9 cellular contexts compared by ENCODE assay signal in the genomic region with DNA sequence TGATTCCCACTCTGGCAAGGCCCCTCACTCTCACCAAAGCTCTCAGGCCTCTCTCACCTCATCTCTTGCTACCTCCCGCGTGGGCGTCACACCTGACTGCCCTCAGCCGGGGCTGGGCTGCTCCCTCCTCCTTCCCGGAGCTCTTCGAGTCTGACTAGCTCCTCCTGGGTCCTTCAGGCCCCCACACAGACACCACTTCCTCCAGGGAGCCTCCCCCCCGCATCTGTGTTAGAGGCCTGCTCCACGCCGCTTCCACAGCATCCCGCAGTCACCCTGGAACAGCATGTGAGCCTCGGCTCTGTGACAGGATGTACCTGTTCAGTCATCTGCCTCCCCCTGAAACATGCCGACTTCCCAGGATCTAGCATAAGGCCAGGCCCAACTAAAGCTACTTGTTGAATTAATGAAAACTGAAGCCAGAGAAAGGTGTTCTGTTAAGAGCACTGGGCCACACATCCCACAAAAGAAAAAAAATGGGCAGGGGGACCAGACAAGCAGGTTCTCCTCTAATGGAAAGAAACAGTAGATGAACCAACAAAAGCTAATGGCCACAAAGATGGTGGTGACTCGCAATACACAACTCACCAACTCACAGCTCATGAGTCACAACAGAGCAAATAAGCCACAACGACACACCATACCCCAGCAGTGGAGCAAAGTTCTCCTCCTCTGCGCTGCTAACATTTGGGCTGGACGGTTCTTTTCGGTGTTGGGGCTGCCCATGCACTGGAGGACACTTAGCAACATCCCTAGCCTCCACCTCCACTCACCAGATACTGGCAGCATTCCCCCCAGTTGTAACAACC. TPM values are rescaled to one million over a fixed set of nuclear protein-coding genes. Genes with fewer than 3 reads are reported as not detected.
DNase-seq lines count a peak whose midpoint lies in the region; ATAC-seq and TF ChIP-seq lines count a peak whose summit lies in the region.
"Had no signal": no experiment of that assay in that cellular context is flagged by ENCODE, and none has a peak within 500 bp of the region (broad histone marks: within the 10 kb centered on the region; RNA-seq: fewer than 3 reads in every experiment).

No MANE protein-coding gene starts in this region.

- no peak for DNase-seq in Caco-2
- peak; percentile 50 for DNase-seq in LHCN-M2 (ENCODE audit: low read depth)
- DNase-seq in activated T-cell treated with anti-CD3 and anti-CD28 coated beads, Interleukin-2, amount 50 U/mL, for 1 hour: peak; percentile 48
- peak; percentile 31 to 37 (median 34) for DNase-seq in immature natural killer cell
- peak; percentile 32 to 71 for DNase-seq in stimulated activated effector memory CD8-positive, alpha-beta T cell treated with anti-CD3 and anti-CD28 coated beads, Interleukin-12 subunit alpha, Interleukin-12 subunit beta, amount 100 ng/mL, for 72 hours (ENCODE audit: low spot score in 2 of 2)
- no peak for DNase-seq in DMS114 treated with DMSO at 0.1 percent for 48 hours (lab: John Stamatoyannopoulos, UW; ENCODE audit: unreplicated experiment)
- no peak for DNase-seq in ascending aorta (ENCODE audit: low spot score in 2 of 2)
- DNase-seq in cerebellar nuclear complex (lab: John Stamatoyannopoulos, UW): no peak

- no peaks in the 10 kb centered on the region for H3K9me3 Mint-ChIP-seq in Caco-2 (ENCODE audit: unreplicated experiment)
- no peaks in the 10 kb centered on the region for H3K9me3 Mint-ChIP-seq in immature natural killer cell
- no peaks in the 10 kb centered on the region for H3K9me3 Mint-ChIP-seq in stimulated activated effector memory CD8-positive, alpha-beta T cell treated with anti-CD3 and anti-CD28 coated beads, Interleukin-12 subunit alpha, Interleukin-12 subunit beta, amount 100 ng/mL, for 72 hours

- no TSS peak for BruUV-seq in Caco-2 (replicated peaks; lab: Mats Ljungman, UMichigan)

- CTCF ChIA-PET in Caco-2 (lab: Charles Lee): no interaction called here

- H3K27ac Mint-ChIP-seq in Caco-2 (ENCODE audit: unreplicated experiment) (peak overlapping the region; percentile 53), immature natural killer cell (peak overlapping the region; percentile 96 to 99 (median 99))
- H3K27ac Mint-ChIP-seq in stimulated activated effector memory CD8-positive, alpha-beta T cell treated with anti-CD3 and anti-CD28 coated beads, Interleukin-12 subunit alpha, Interleukin-12 subunit beta, amount 100 ng/mL, for 72 hours: peak overlapping the region; percentile 99

- H3K27ac ChIP-seq in ascending aorta: peak overlapping the region in 1 of 2 donors; percentile 26

- ATAC-seq in stimulated activated effector memory CD8-positive, alpha-beta T cell treated with anti-CD3 and anti-CD28 coated beads, Interleukin-12 subunit alpha, Interleukin-12 subunit beta, amount 100 ng/mL, for 72 hours: peak; percentile 47
- ATAC-seq: left colon had no signal

- H3K36me3 ChIP-seq in Caco-2 (ENCODE audit: control insufficient read depth, insufficient read depth, low read length) (peaks cover 3% of the 10 kb centered on the region), ascending aorta (no peaks in the 10 kb centered on the region)

- intact Hi-C loops in Caco-2 (cut with micrococcal nuclease; ENCODE audit: unreplicated experiment): no loop called here
- intact Hi-C loops in ascending aorta (cut with DNase I): loop anchor here (10.0 kb wide), 1 partner anchor 791 kb away; a partner anchor contains a TSS

- TF ChIP-seq CTCF in Caco-2 (IDR thresholded peaks at IDR 0.05; ENCODE audit: insufficient read depth in 1 of 2, low read depth in 1 of 2, low read length in 1 of 2, severe bottlenecking in 1 of 2, unreplicated experiment in 1 of 2): no peak
- no peak for TF ChIP-seq CTCF in ascending aorta (IDR thresholded peaks at IDR 0.05)

- H3K27me3 Mint-ChIP-seq in Caco-2 (ENCODE audit: insufficient read depth, unreplicated experiment) (no peaks in the 10 kb centered on the region), immature natural killer cell (ENCODE audit: low read depth in 3 of 3) (peaks cover 10 to 26% (median 16%) of the 10 kb centered on the region in 3 donors)

- H3K27me3 ChIP-seq in Caco-2 (replicated peaks; ENCODE audit: control insufficient read depth, insufficient read depth, low read length): no peaks in the 10 kb centered on the region
- no peaks in the 10 kb centered on the region for H3K27me3 ChIP-seq in ascending aorta

- H3K4me3 Mint-ChIP-seq in Caco-2 (ENCODE audit: unreplicated experiment) (peak overlapping the region; percentile 94), immature natural killer cell (peak overlapping the region; percentile 97 to 100 (median 98))
- H3K4me3 Mint-ChIP-seq in stimulated activated effector memory CD8-positive, alpha-beta T cell treated with anti-CD3 and anti-CD28 coated beads, Interleukin-12 subunit alpha, Interleukin-12 subunit beta, amount 100 ng/mL, for 72 hours: peak overlapping the region; percentile 99

- POLR2A ChIA-PET in Caco-2 (lab: Charles Lee): no interaction called here

- H3K36me3 Mint-ChIP-seq in Caco-2 (ENCODE audit: insufficient read depth, unreplicated experiment): peaks cover 43% of the 10 kb centered on the region
- H3K36me3 Mint-ChIP-seq in immature natural killer cell: peaks cover 0 to 3% (median 2%) of the 10 kb centered on the region in 3 donors
- H3K36me3 Mint-ChIP-seq in stimulated activated effector memory CD8-positive, alpha-beta T cell treated with anti-CD3 and anti-CD28 coated beads, Interleukin-12 subunit alpha, Interleukin-12 subunit beta, amount 100 ng/mL, for 72 hours: peaks cover 74% of the 10 kb centered on the region

- H3K9me3 ChIP-seq in Caco-2: no peaks in the 10 kb centered on the region
- H3K9me3 ChIP-seq in ascending aorta: no peaks in the 10 kb centered on the region

- H3K4me1 ChIP-seq in Caco-2: peaks cover 23% of the 10 kb centered on the region; the same call in 1 of the 2 replicates
- H3K4me1 ChIP-seq in ascending aorta: peaks cover 8 to 24% of the 10 kb centered on the region in 2 donors

- H3K4me3 ChIP-seq in Caco-2 (ENCODE audit: low read depth, low read length): no peak overlapping the region
- H3K4me3 ChIP-seq in ascending aorta: peak overlapping the region in 1 of 2 donors; percentile 24

- H3K4me1 Mint-ChIP-seq in Caco-2 (ENCODE audit: low read depth, unreplicated experiment) (peaks cover 27% of the 10 kb centered on the region), immature natural killer cell (peaks cover 77 to 85% of the 10 kb centered on the region in 2 donors)
- H3K4me1 Mint-ChIP-seq in stimulated activated effector memory CD8-positive, alpha-beta T cell treated with anti-CD3 and anti-CD28 coated beads, Interleukin-12 subunit alpha, Interleukin-12 subunit beta, amount 100 ng/mL, for 72 hours: peaks cover 79% of the 10 kb centered on the region

RNA-seq across cellular contexts. Expression of a gene that starts 3.0 kb away (rescaled TPM):
- 113 and 118 TPM in 2 replicates for total RNA-seq in Caco-2 (2022)
- total RNA-seq in LHCN-M2 (2014; rRNA removed): 57.1 and 61.4 TPM in 2 replicates
- 57.8 TPM for polyA plus RNA-seq in LHCN-M2 (2012)
- polyA plus RNA-seq in immature natural killer cell: 100 to 1,000 TPM in 1 of 3 donors, 10 to 100 TPM in 2; 43.1 to 123 (median 47.9) TPM
- total RNA-seq in ascending aorta: 68.3 TPM

RNA-seq across cellular contexts. Expression of a gene that starts 24.1 kb away (rescaled TPM):
- total RNA-seq in Caco-2 (2022) (69.6 and 71.4 TPM in 2 replicates), LHCN-M2 (2014; rRNA removed) (45.7 and 49.8 TPM in 2 replicates), ascending aorta (72.7 TPM)
- polyA plus RNA-seq in LHCN-M2 (2012): 48.2 TPM
- polyA plus RNA-seq in immature natural killer cell: 10 to 100 TPM; 42.6 to 46.7 (median 46.3) TPM

RNA-seq across cellular contexts. Expression of a gene that starts 27.3 kb away (rescaled TPM):
- total RNA-seq in Caco-2 (2022): 18.0 and 21.2 TPM in 2 replicates
- 0.98 and 1.5 TPM in 2 replicates for total RNA-seq in LHCN-M2 (2014; rRNA removed)
- 0.90 TPM for polyA plus RNA-seq in LHCN-M2 (2012)
- 1 to 10 TPM in 1 of 3 donors, under 1 TPM in 1, not detected in 1; 0.59 to 2.4 TPM for polyA plus RNA-seq in immature natural killer cell
- not detected for total RNA-seq in ascending aorta

RNA-seq across cellular contexts. Expression of a gene that starts 28.0 kb away (rescaled TPM):
- 24.6 and 28.6 TPM in 2 replicates for total RNA-seq in Caco-2 (2022)
- total RNA-seq in LHCN-M2 (2014; rRNA removed): 5.7 and 10.8 TPM in 2 replicates
- polyA plus RNA-seq in LHCN-M2 (2012): 7.7 TPM
- not detected for polyA plus RNA-seq in immature natural killer cell
- 6.5 TPM for total RNA-seq in ascending aorta

RNA-seq across cellular contexts. Expression of a gene that starts 46.5 kb away (rescaled TPM):
- 2.3 and 2.7 TPM in 2 replicates for total RNA-seq in Caco-2 (2022)
- total RNA-seq in LHCN-M2 (2014; rRNA removed): 0.19 and 0.29 TPM in 2 replicates
- polyA plus RNA-seq in LHCN-M2 (2012): 0.61 TPM
- not detected for polyA plus RNA-seq in immature natural killer cell
- 0.64 TPM for total RNA-seq in ascending aorta

Comparison
In these comparisons a context has a peak if more than half of its experiments do, and no peak if none do; other contexts are left out.
1. DNase-seq: peak in LHCN-M2 (single experiment), activated T-cell treated with anti-CD3 and anti-CD28 coated beads, Interleukin-2, amount 50 U/mL, for 1 hour (single experiment), immature natural killer cell (3 of 3) and stimulated activated effector memory CD8-positive, alpha-beta T cell treated with anti-CD3 and anti-CD28 coated beads, Interleukin-12 subunit alpha, Interleukin-12 subunit beta, amount 100 ng/mL, for 72 hours (2 of 2); none in Caco-2 (0 of 2), DMS114 treated with DMSO at 0.1 percent for 48 hours (single experiment), ascending aorta (0 of 2) and cerebellar nuclear complex (0 of 2).
2. Peak in every context shown above with its lines, with median percentiles within 50 percentile points of each other: H3K27ac Mint-ChIP-seq and H3K4me3 Mint-ChIP-seq.